ENCODE assay signal across 13 cellular contexts in the genomic region with DNA sequence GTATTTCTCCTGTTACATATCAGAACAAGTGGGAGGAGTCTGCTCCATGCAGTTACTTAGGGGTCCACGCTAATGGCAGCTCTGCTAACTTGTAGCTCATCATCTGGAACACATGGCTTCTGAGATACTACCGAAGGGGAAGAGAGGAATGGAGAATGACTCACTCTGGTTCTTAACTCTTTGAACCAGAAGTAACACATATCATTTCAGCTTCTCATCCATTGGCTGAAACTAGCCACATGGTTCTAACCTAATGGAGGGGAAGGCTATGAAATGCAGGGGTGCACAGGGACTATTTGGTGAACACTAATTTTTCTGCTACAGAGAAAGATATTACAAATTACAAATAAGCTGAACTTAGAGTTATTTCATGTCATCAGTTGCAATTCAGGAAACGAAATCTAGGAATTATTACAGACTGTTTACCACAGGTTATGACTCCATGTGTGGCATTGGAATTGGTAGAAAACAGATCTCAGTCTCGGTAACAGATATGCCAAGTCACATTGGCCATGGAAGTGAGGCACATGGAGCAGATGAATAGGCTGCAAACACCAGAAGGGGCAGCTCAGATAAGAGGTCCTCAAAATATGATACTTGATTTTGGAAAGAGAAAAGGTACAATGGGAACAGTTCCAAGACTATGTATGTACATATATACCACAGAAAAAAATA. TPM values are rescaled to one million over a fixed set of nuclear protein-coding genes. Genes with fewer than 3 reads are reported as not detected.
DNase-seq lines count a peak whose midpoint lies in the region; ATAC-seq lines count a peak whose summit lies in the region.
"Had no signal": no experiment of that assay in that cellular context is flagged by ENCODE, and none has a peak within 500 bp of the region (broad histone marks: within the 10 kb centered on the region; RNA-seq: fewer than 3 reads in every experiment).

No MANE protein-coding gene starts in this region.

- H3K27me3 Mint-ChIP-seq in activated naive CD8-positive, alpha-beta T cell treated with anti-CD3 and anti-CD28 coated beads, Interleukin-2, amount 10 ng/mL, durations not matched to agents 7 days and 5 days = no peaks in the 10 kb centered on the region
- no peaks in the 10 kb centered on the region for H3K27me3 Mint-ChIP-seq in activated naive CD8-positive, alpha-beta T cell treated with anti-CD3 and anti-CD28 coated beads for 36 hours

- POLR2A ChIA-PET in activated naive CD8-positive, alpha-beta T cell treated with anti-CD3 and anti-CD28 coated beads, Interleukin-2, amount 10 ng/mL, durations not matched to agents 7 days and 5 days (lab: Charles Lee) = no interaction called here

- H3K27ac Mint-ChIP-seq in activated naive CD8-positive, alpha-beta T cell treated with anti-CD3 and anti-CD28 coated beads, Interleukin-2, amount 10 ng/mL, durations not matched to agents 7 days and 5 days = no peak overlapping the region
- H3K27ac Mint-ChIP-seq in activated naive CD8-positive, alpha-beta T cell treated with anti-CD3 and anti-CD28 coated beads for 36 hours = no peak overlapping the region

- peaks cover 12% of the 10 kb centered on the region for H3K9me3 Mint-ChIP-seq in activated naive CD8-positive, alpha-beta T cell treated with anti-CD3 and anti-CD28 coated beads, Interleukin-2, amount 10 ng/mL, durations not matched to agents 7 days and 5 days
- H3K9me3 Mint-ChIP-seq in activated naive CD8-positive, alpha-beta T cell treated with anti-CD3 and anti-CD28 coated beads for 36 hours = peaks cover 9% of the 10 kb centered on the region

- no peak for ATAC-seq in activated naive CD8-positive, alpha-beta T cell treated with anti-CD3 and anti-CD28 coated beads, Interleukin-2, amount 10 ng/mL, durations not matched to agents 7 days and 5 days (ENCODE audit: low read depth)
- no peak for ATAC-seq in GM21526 (IDR thresholded peaks at IDR 0.05; ENCODE audit: low FRiP score, unreplicated experiment)

- peaks cover 5% of the 10 kb centered on the region for H3K36me3 Mint-ChIP-seq in activated naive CD8-positive, alpha-beta T cell treated with anti-CD3 and anti-CD28 coated beads, Interleukin-2, amount 10 ng/mL, durations not matched to agents 7 days and 5 days
- peaks cover 8% of the 10 kb centered on the region for H3K36me3 Mint-ChIP-seq in activated naive CD8-positive, alpha-beta T cell treated with anti-CD3 and anti-CD28 coated beads for 36 hours

- DNase-seq in DMS 273 (lab: John Stamatoyannopoulos, UW; ENCODE audit: unreplicated experiment) = peak; percentile 10
- no peak for DNase-seq in DMS 273 treated with DMSO at 0.1 percent for 48 hours (lab: John Stamatoyannopoulos, UW)
- DNase-seq in activated naive CD8-positive, alpha-beta T cell treated with anti-CD3 and anti-CD28 coated beads, Interleukin-2, amount 10 ng/mL, durations not matched to agents 7 days and 5 days = no peak
- no peak for DNase-seq in activated naive CD8-positive, alpha-beta T cell treated with anti-CD3 and anti-CD28 coated beads for 36 hours
- DNase-seq in amniotic epithelial cell (ENCODE audit: low read depth) = peak; percentile 30
- DNase-seq in H4 (ENCODE audit: low spot score) = no peak
- DNase-seq in NCI-H128 (lab: John Stamatoyannopoulos, UW; ENCODE audit: unreplicated experiment) = no peak
- DNase-seq: NCI-H1436, NCI-H82, Peyer's patch, SHP77, T-helper 2 cell had no signal

- H3K4me1 Mint-ChIP-seq in activated naive CD8-positive, alpha-beta T cell treated with anti-CD3 and anti-CD28 coated beads, Interleukin-2, amount 10 ng/mL, durations not matched to agents 7 days and 5 days = peaks cover 8% of the 10 kb centered on the region
- H3K4me1 Mint-ChIP-seq in activated naive CD8-positive, alpha-beta T cell treated with anti-CD3 and anti-CD28 coated beads for 36 hours = peaks cover 7% of the 10 kb centered on the region

- H3K4me3 Mint-ChIP-seq in activated naive CD8-positive, alpha-beta T cell treated with anti-CD3 and anti-CD28 coated beads, Interleukin-2, amount 10 ng/mL, durations not matched to agents 7 days and 5 days = peak overlapping the region; percentile 24
- H3K4me3 Mint-ChIP-seq in activated naive CD8-positive, alpha-beta T cell treated with anti-CD3 and anti-CD28 coated beads for 36 hours = no peak overlapping the region

RNA-seq across cellular contexts. Expression of a gene that starts 9.4 kb away (rescaled TPM):
- total RNA-seq in activated naive CD8-positive, alpha-beta T cell treated with anti-CD3 and anti-CD28 coated beads, Interleukin-2, amount 10 ng/mL, durations not matched to agents 7 days and 5 days = 10 to 100 TPM; 36.7 to 47.2 TPM
- 10 to 100 TPM; 22.2 to 23.4 TPM for total RNA-seq in activated naive CD8-positive, alpha-beta T cell treated with anti-CD3 and anti-CD28 coated beads for 36 hours
- total RNA-seq in H4 (2014; rRNA removed; shearing (Covaris generic)) = 3.1 and 4.9 TPM in 2 replicates

Comparison
In these comparisons a context has a peak if more than half of its experiments do, and no peak if none do; other contexts are left out.
1. DNase-seq: peak in DMS 273 (single experiment) and amniotic epithelial cell (single experiment); none in DMS 273 treated with DMSO at 0.1 percent for 48 hours (single experiment), activated naive CD8-positive, alpha-beta T cell treated with anti-CD3 and anti-CD28 coated beads, Interleukin-2, amount 10 ng/mL, durations not matched to agents 7 days and 5 days (single experiment), activated naive CD8-positive, alpha-beta T cell treated with anti-CD3 and anti-CD28 coated beads for 36 hours (single experiment), H4 (single experiment) and NCI-H128 (single experiment).